Comparison of ENCODE assay signal across 14 cellular contexts in the genomic region with DNA sequence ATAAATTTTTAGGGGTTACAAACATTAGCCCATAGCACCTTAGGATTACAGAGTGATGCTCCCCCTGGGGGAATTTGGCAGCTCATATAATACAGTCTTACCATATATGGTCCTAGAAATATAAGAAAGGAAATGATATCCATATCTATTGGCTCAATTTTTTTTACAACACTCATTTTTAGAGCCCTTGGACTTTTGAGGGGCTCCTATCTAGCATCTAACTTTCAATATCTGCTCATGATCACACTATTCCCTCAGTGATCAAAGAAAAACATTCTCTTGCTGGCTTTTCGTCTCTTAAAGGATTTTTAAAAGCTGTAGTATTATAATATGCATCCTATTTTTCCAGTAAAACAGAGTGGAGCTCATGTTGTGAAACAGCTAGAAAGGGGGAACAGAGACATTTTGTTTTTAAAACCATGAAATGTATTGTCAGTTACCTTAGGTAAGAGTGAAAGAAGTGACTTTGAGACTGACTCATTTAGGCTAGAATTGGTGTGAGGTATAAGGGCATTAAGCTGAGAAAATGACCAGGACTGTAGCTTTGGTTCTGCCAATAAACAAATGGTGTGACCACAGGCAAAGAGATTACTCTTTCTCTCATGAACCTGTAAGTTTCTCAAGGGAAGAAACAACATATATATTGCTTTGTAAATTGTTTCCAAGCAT.
A peak's percentile ranks its signal among the peaks of the same experiment; 100 is the strongest.
DNase-seq lines count a peak whose midpoint lies in the region; ATAC-seq and TF ChIP-seq lines count a peak whose summit lies in the region.
"Had no signal": no experiment of that assay in that cellular context is flagged by ENCODE, and none has a peak within 500 bp of the region (broad histone marks: within the 10 kb centered on the region; RNA-seq: fewer than 3 reads in every experiment).

No MANE protein-coding gene starts in this region.

- CTCF ChIA-PET in CD8-positive, alpha-beta T cell (lab: Charles Lee) = interaction anchor here (1.2 kb wide), 1 partner anchor 201 kb away, joined by 4 read pairs; no protein-coding TSS in a partner anchor

- intact Hi-C loops in left cardiac atrium (cut with DNase I) (no loop called here), right cardiac atrium (cut with DNase I) (no loop called here)
- intact Hi-C loops in CD8-positive, alpha-beta T cell (cut with DNase I, micrococcal nuclease) = no loop called here

- H3K27me3 Mint-ChIP-seq in nephron progenitor cell (ENCODE audit: low read depth, poor library complexity) = peaks cover 3% of the 10 kb centered on the region
- H3K27me3 Mint-ChIP-seq in CD8-positive, alpha-beta T cell (ENCODE audit: low read depth) = no peaks in the 10 kb centered on the region
- H3K27me3 Mint-ChIP-seq: activated naive CD4-positive, alpha-beta T cell treated with anti-CD3 and anti-CD28 coated beads, Interleukin-2, amount 50 U/mL, for 24 hours; effector memory CD8-positive, alpha-beta T cell; naive B cell; stimulated activated naive CD8-positive, alpha-beta T cell treated with anti-CD3 and anti-CD28 coated beads, Interleukin-15, Interleukin-2, amounts not matched to agents 100 ng/mL and 50 ng/mL, for 24 hours had no signal

- no peak for ATAC-seq in left cardiac atrium
- peak; percentile 54 for ATAC-seq in GM21576 (IDR thresholded peaks at IDR 0.05; ENCODE audit: unreplicated experiment)
- peak; percentile 68 for ATAC-seq in HG03280 (IDR thresholded peaks at IDR 0.05; ENCODE audit: unreplicated experiment)
- ATAC-seq in HG03025 (IDR thresholded peaks at IDR 0.05; ENCODE audit: low FRiP score, unreplicated experiment) = no peak
- ATAC-seq in right cardiac atrium = no peak
- no peak for ATAC-seq in CD8-positive, alpha-beta T cell
- ATAC-seq: effector memory CD8-positive, alpha-beta T cell had no signal

- TF ChIP-seq CTCF in cardiac muscle cell (IDR thresholded peaks at IDR 0.05; ENCODE audit: low read depth, low read length) (no peak), nephron progenitor cell (IDR thresholded peaks at IDR 0.05) (no peak)
- no peak for TF ChIP-seq CTCF in CD8-positive, alpha-beta T cell (IDR thresholded peaks at IDR 0.05)

- H3K27me3 ChIP-seq in cardiac muscle cell = no peaks in the 10 kb centered on the region
- H3K27me3 ChIP-seq in right cardiac atrium (ENCODE audit: control insufficient read depth, insufficient read depth) = no peaks in the 10 kb centered on the region
- H3K27me3 ChIP-seq in CD8-positive, alpha-beta T cell (ENCODE audit: insufficient read depth, low read length) = no peaks in the 10 kb centered on the region

- H3K4me3 ChIP-seq in cardiac muscle cell (no peak overlapping the region), right cardiac atrium (ENCODE audit: low read length) (no peak overlapping the region)
- H3K4me3 ChIP-seq in CD8-positive, alpha-beta T cell (ENCODE audit: low read depth, low read length) = no peak overlapping the region

- no peak overlapping the region for H3K27ac Mint-ChIP-seq in nephron progenitor cell
- H3K27ac Mint-ChIP-seq in CD8-positive, alpha-beta T cell = no peak overlapping the region
- H3K27ac Mint-ChIP-seq: activated naive CD4-positive, alpha-beta T cell treated with anti-CD3 and anti-CD28 coated beads, Interleukin-2, amount 50 U/mL, for 24 hours; effector memory CD8-positive, alpha-beta T cell had no signal

- no peaks in the 10 kb centered on the region for H3K36me3 ChIP-seq in cardiac muscle cell
- H3K36me3 ChIP-seq in CD8-positive, alpha-beta T cell (ENCODE audit: insufficient read depth, low read length) = no peaks in the 10 kb centered on the region

- no peak overlapping the region for H3K4me3 Mint-ChIP-seq in nephron progenitor cell
- H3K4me3 Mint-ChIP-seq in CD8-positive, alpha-beta T cell = no peak overlapping the region
- H3K4me3 Mint-ChIP-seq: activated naive CD4-positive, alpha-beta T cell treated with anti-CD3 and anti-CD28 coated beads, Interleukin-2, amount 50 U/mL, for 24 hours; effector memory CD8-positive, alpha-beta T cell; stimulated activated naive CD8-positive, alpha-beta T cell treated with anti-CD3 and anti-CD28 coated beads, Interleukin-15, Interleukin-2, amounts not matched to agents 100 ng/mL and 50 ng/mL, for 24 hours had no signal

- H3K4me1 Mint-ChIP-seq in nephron progenitor cell = peaks cover 7% of the 10 kb centered on the region
- peaks cover 3% of the 10 kb centered on the region for H3K4me1 Mint-ChIP-seq in CD8-positive, alpha-beta T cell (ENCODE audit: low read depth)

- DNase-seq in cardiac muscle cell (ENCODE audit: low read depth in 1 of 2, low spot score in 1 of 2) = no peak
- no peak for DNase-seq in left cardiac atrium
- DNase-seq in nephron progenitor cell = no peak
- DNase-seq in right cardiac atrium = no peak
- no peak for DNase-seq in CD8-positive, alpha-beta T cell
- DNase-seq: effector memory CD8-positive, alpha-beta T cell; naive B cell; NCI-H1436 had no signal

- H3K9me3 Mint-ChIP-seq in nephron progenitor cell = peaks cover 23% of the 10 kb centered on the region
- peaks cover 5% of the 10 kb centered on the region for H3K9me3 Mint-ChIP-seq in CD8-positive, alpha-beta T cell
- H3K9me3 Mint-ChIP-seq: activated naive CD4-positive, alpha-beta T cell treated with anti-CD3 and anti-CD28 coated beads, Interleukin-2, amount 50 U/mL, for 24 hours had no signal

- WGBS in right cardiac atrium = 72% methylated on average over 1 of the region's 1 CpG

- H3K9me3 ChIP-seq in cardiac muscle cell (ENCODE audit: low read depth) (no peaks in the 10 kb centered on the region), right cardiac atrium (ENCODE audit: control insufficient read depth, low read length) (no peaks in the 10 kb centered on the region)
- H3K9me3 ChIP-seq in CD8-positive, alpha-beta T cell (ENCODE audit: low read length) = no peaks in the 10 kb centered on the region

- H3K4me1 ChIP-seq in cardiac muscle cell (ENCODE audit: low read depth) = peaks cover 8% of the 10 kb centered on the region
- H3K4me1 ChIP-seq in right cardiac atrium (ENCODE audit: control insufficient read depth, insufficient read depth, low read length) = no peaks in the 10 kb centered on the region
- H3K4me1 ChIP-seq in CD8-positive, alpha-beta T cell (ENCODE audit: insufficient read depth, low read length) = no peaks in the 10 kb centered on the region

- peaks cover 16% of the 10 kb centered on the region for H3K36me3 Mint-ChIP-seq in nephron progenitor cell (ENCODE audit: low read depth)
- H3K36me3 Mint-ChIP-seq in CD8-positive, alpha-beta T cell = no peaks in the 10 kb centered on the region

- POLR2A ChIA-PET in CD8-positive, alpha-beta T cell (lab: Charles Lee) = no interaction called here

- H3K27ac ChIP-seq in cardiac muscle cell (peak overlapping the region; percentile 99), right cardiac atrium (ENCODE audit: low read length) (no peak overlapping the region)
- no peak overlapping the region for H3K27ac ChIP-seq in CD8-positive, alpha-beta T cell (ENCODE audit: low read depth, low read length)
- H3K27ac ChIP-seq: RWPE1 had no signal

Comparison
In these comparisons a context has a peak if more than half of its experiments do, and no peak if none do; other contexts are left out.
1. ATAC-seq: peak in GM21576 (single experiment) and HG03280 (single experiment); none in left cardiac atrium (0 of 2), HG03025 (single experiment), right cardiac atrium (0 of 2) and CD8-positive, alpha-beta T cell (single experiment).